ENCODE assay signal across 17 cellular contexts in genomic region chr6:12480379-12480778, GRCh38.
DNase-seq lines count a peak whose midpoint lies in the region; ATAC-seq, FAIRE-seq and TF ChIP-seq lines count a peak whose summit lies in the region.
"Had no signal": no experiment of that assay in that cellular context is flagged by ENCODE, and none has a peak within 500 bp of the region (broad histone marks: within the 10 kb centered on the region; RNA-seq: fewer than 3 reads in every experiment).

No MANE protein-coding gene starts in this region.

- TF ChIP-seq POLR2A in HepG2 (IDR thresholded peaks at IDR 0.05; ENCODE audit: insufficient read depth in 1 of 2, low read depth in 2 of 2, low read length in 2 of 2): no peak
- no peak for TF ChIP-seq POLR2A in right lobe of liver (IDR thresholded peaks at IDR 0.05)
- TF ChIP-seq POLR2A in K562 (conservative IDR thresholded peaks at IDR 0.05): no peak

- H3K9ac ChIP-seq in HepG2 (ENCODE audit: insufficient read depth, low read depth, low read length): no peak overlapping the region
- H3K9ac ChIP-seq in K562 (ENCODE audit: insufficient read depth in 1 of 2, low read depth in 2 of 2, low read length in 2 of 2): no peak overlapping the region

- CTCF ChIA-PET in HepG2 (lab: Yijun Ruan, JAX; ENCODE audit: low intra/inter-chr PET ratio, low total read pairs): no interaction called here
- CTCF ChIA-PET in PC-9 (lab: Charles Lee): no interaction called here
- CTCF ChIA-PET in K562 (lab: Yijun Ruan, JAX; ENCODE audit: low intra/inter-chr PET ratio): no interaction called here

- intact Hi-C loops in HepG2 (cut with micrococcal nuclease; ENCODE audit: unreplicated experiment): loop anchor here (5.0 kb wide), 1 partner anchor 188 kb away; the partner anchor contains the start of gene EDN1
- intact Hi-C loops in right lobe of liver (cut with DNase I): no loop called here
- intact Hi-C loops in PC-9 (cut with micrococcal nuclease; ENCODE audit: unreplicated experiment): loop anchor here (5.0 kb wide), 2 partner anchors 122 to 168 kb away; no protein-coding TSS in a partner anchor
- intact Hi-C loops in K562 (cut with micrococcal nuclease): no loop called here

- POLR2A ChIA-PET in HepG2 (lab: Yijun Ruan, JAX): no interaction called here
- POLR2A ChIA-PET in PC-9 (lab: Charles Lee; ENCODE audit: unreplicated experiment): interaction anchor here (0.7 kb wide), 1 partner anchor 166 kb away, joined by 4 read pairs; no protein-coding TSS in a partner anchor
- POLR2A ChIA-PET in K562 (lab: Yijun Ruan, JAX): no interaction called here

- H3F3A ChIP-seq in PC-9 (ENCODE audit: insufficient read depth, low read depth): peaks cover 20% of the 10 kb centered on the region

- no peaks in the 10 kb centered on the region for H4K20me1 ChIP-seq in HepG2 (ENCODE audit: insufficient read depth, low read length)
- no peaks in the 10 kb centered on the region for H4K20me1 ChIP-seq in PC-9 (ENCODE audit: insufficient read depth)
- no peaks in the 10 kb centered on the region for H4K20me1 ChIP-seq in K562 (replicated peaks; ENCODE audit: control insufficient read depth, insufficient read depth, low read length)

- H3K9me3 ChIP-seq in HepG2 (ENCODE audit: low read length) (no peaks in the 10 kb centered on the region), right lobe of liver (no peaks in the 10 kb centered on the region), PC-9 (ENCODE audit: insufficient read depth, low read depth) (peaks cover 18% of the 10 kb centered on the region; the same call in 1 of the 2 replicates), K562 (replicated peaks; ENCODE audit: control insufficient read depth, insufficient read depth, low read depth, low read length) (no peaks in the 10 kb centered on the region; the same call in 1 of the 2 replicates)
- H3K9me3 ChIP-seq: BE2C had no signal

- WGBS in HepG2 (ENCODE audit: low lambda C conversion rate): 11% methylated on average over 3 of the region's 3 CpGs
- WGBS in right lobe of liver (ENCODE audit: insufficient coverage, low coverage, low lambda C conversion rate, missing lambda C conversion rate): 66% methylated on average over 3 of the region's 3 CpGs
- 0% methylated on average over 3 of the region's 3 CpGs for WGBS in K562 (ENCODE audit: insufficient coverage, low coverage, missing lambda C conversion rate)

- BruUV-seq in HepG2 (replicated peaks; lab: Mats Ljungman, UMichigan) (no TSS peak), PC-9 (replicated peaks; lab: Mats Ljungman, UMichigan) (TSS peak; percentile 23), K562 (replicated peaks; lab: Mats Ljungman, UMichigan) (no TSS peak)

- in situ Hi-C loops in HepG2 (cut with HindIII; ENCODE audit: extremely low pct_ligation_motif_present, low pct_unique_long_range_greater_than_20kb): loop anchor here (5.0 kb wide), 1 partner anchor 178 kb away; no protein-coding TSS in a partner anchor
- in situ Hi-C loops in K562 (cut with MboI): no loop called here
- in situ Hi-C loops in GM13976 (cut with MboI; ENCODE audit: low sequenced_read_pairs, unreplicated experiment): no loop called here

- no peaks in the 10 kb centered on the region for H3K9me1 ChIP-seq in K562 (ENCODE audit: control insufficient read depth, insufficient read depth, low read length)

- no peak overlapping the region for H2AFZ ChIP-seq in HepG2 (ENCODE audit: low read length)
- no peak overlapping the region for H2AFZ ChIP-seq in PC-9
- no peak overlapping the region for H2AFZ ChIP-seq in K562 (ENCODE audit: low read depth, low read length)
- H2AFZ ChIP-seq: GM23338 had no signal

- H3K36me3 ChIP-seq in HepG2 (replicated peaks in 1 of 2; ENCODE audit: control insufficient read depth in 1 of 2, insufficient read depth in 2 of 2, low read length in 2 of 2): no peaks in the 10 kb centered on the region
- H3K36me3 ChIP-seq in right lobe of liver: no peaks in the 10 kb centered on the region
- H3K36me3 ChIP-seq in PC-9 (ENCODE audit: low read depth): no peaks in the 10 kb centered on the region
- H3K36me3 ChIP-seq in K562 (ENCODE audit: control insufficient read depth, insufficient read depth, low read length): no peaks in the 10 kb centered on the region
- H3K36me3 ChIP-seq: BE2C had no signal

- no peak for TF ChIP-seq EP300 in HepG2 (IDR thresholded peaks at IDR 0.05; ENCODE audit: low read depth in 2 of 2, low read length in 2 of 2)
- no peak for TF ChIP-seq EP300 in HepG2 (CRISPR knock-in tag; IDR thresholded peaks at IDR 0.05; ENCODE audit: borderline replicate concordance)
- no peak for TF ChIP-seq EP300 in K562 (IDR thresholded peaks at IDR 0.05; ENCODE audit: low read length)

- no peaks in the 10 kb centered on the region for H3K9me2 ChIP-seq in PC-9 (ENCODE audit: insufficient read depth)

- ATAC-seq in HepG2 (no peak), right lobe of liver (no peak), K562 (no peak)
- ATAC-seq: GM23338 had no signal

- DNase-seq in HepG2 (ENCODE audit: low spot score) (no peak), right lobe of liver (no peak), PC-9 (no peak), K562 (ENCODE audit: extremely low read depth in 1 of 4, low spot score in 3 of 4) (no peak), pons (ENCODE audit: low spot score) (no peak), middle frontal gyrus (ENCODE audit: extremely low spot score, low spot score) (no peak), AG08395 (ENCODE audit: low spot score) (no peak), GM13976 (ENCODE audit: low spot score) (no peak)
- DNase-seq: 8988T; ACHN; CD4-positive, alpha-beta memory T cell; DND-41; GF-D8; H7 had no signal

- H3K4me3 ChIP-seq in HepG2 (replicated peaks in 1 of 3; ENCODE audit: insufficient read depth in 1 of 3, low read depth in 2 of 3, low read length in 3 of 3) (no peak overlapping the region), right lobe of liver (no peak overlapping the region), PC-9 (no peak overlapping the region), K562 (no peak overlapping the region)
- H3K4me3 ChIP-seq: GM23338 had no signal

- no peaks in the 10 kb centered on the region for H3K27me3 ChIP-seq in HepG2 (ENCODE audit: control insufficient read depth in 1 of 2, insufficient read depth in 2 of 2, low read length in 2 of 2)
- H3K27me3 ChIP-seq in right lobe of liver: no peaks in the 10 kb centered on the region
- no peaks in the 10 kb centered on the region for H3K27me3 ChIP-seq in PC-9 (ENCODE audit: insufficient read depth, low read depth)
- no peaks in the 10 kb centered on the region for H3K27me3 ChIP-seq in K562 (ENCODE audit: control insufficient read depth in 2 of 2, insufficient read depth in 2 of 2, low read length in 2 of 2)
- H3K27me3 ChIP-seq: BE2C had no signal

- FAIRE-seq in HepG2 (lab: Jason Lieb, UNC) (no peak), K562 (lab: Jason Lieb, UNC) (no peak)

- no peak overlapping the region for H3K4me2 ChIP-seq in HepG2 (ENCODE audit: low read depth, low read length)
- no peak overlapping the region for H3K4me2 ChIP-seq in PC-9
- H3K4me2 ChIP-seq in K562 (ENCODE audit: insufficient read depth, low read length): no peak overlapping the region
- H3K4me2 ChIP-seq: GM23338 had no signal

- H3K4me1 ChIP-seq in HepG2 (ENCODE audit: insufficient read depth, low read length) (peaks cover 12% of the 10 kb centered on the region), right lobe of liver (no peaks in the 10 kb centered on the region), PC-9 (replicated peaks; ENCODE audit: insufficient read depth) (peaks cover 30% of the 10 kb centered on the region), K562 (replicated peaks in 1 of 2; ENCODE audit: control insufficient read depth in 2 of 2, insufficient read depth in 2 of 2, low read length in 2 of 2) (no peaks in the 10 kb centered on the region)

- H3K27ac ChIP-seq in HepG2 (ENCODE audit: extremely low read length, insufficient read depth, low read length) (no peak overlapping the region), right lobe of liver (no peak overlapping the region), PC-9 (no peak overlapping the region), K562 (ENCODE audit: extremely low read depth, low read depth, low read length) (no peak overlapping the region)
- H3K27ac ChIP-seq: C4-2B had no signal

- TF ChIP-seq CTCF in HepG2 (CRISPR knock-in tag; IDR thresholded peaks at IDR 0.05) (no peak), right lobe of liver (IDR thresholded peaks at IDR 0.05) (no peak), PC-9 (conservative IDR thresholded peaks at IDR 0.05) (no peak), K562 (IDR thresholded peaks at IDR 0.05 in 2 of 3, conservative IDR thresholded peaks at IDR 0.05 in 1 of 3; ENCODE audit: insufficient read depth in 2 of 3, low read depth in 1 of 3, low read length in 3 of 3) (no peak), GM13976 (IDR thresholded peaks at IDR 0.05; ENCODE audit: borderline replicate concordance, control extremely low read depth, extremely low read depth, insufficient read depth, missing control alignments) (no peak)

- H3K79me2 ChIP-seq in HepG2 (ENCODE audit: insufficient read depth, low read length) (no peaks in the 10 kb centered on the region), PC-9 (ENCODE audit: low read depth) (no peaks in the 10 kb centered on the region), K562 (ENCODE audit: control insufficient read depth, insufficient read depth, low read length) (no peaks in the 10 kb centered on the region)

- no peak for TF ChIP-seq RAD21 in HepG2 (CRISPR knock-in tag; IDR thresholded peaks at IDR 0.05)
- TF ChIP-seq RAD21 in K562 (CRISPR knock-in tag; conservative IDR thresholded peaks at IDR 0.05 in 1 of 2, IDR thresholded peaks at IDR 0.05 in 1 of 2): no peak

TF ChIP-seq in HepG2, 621 proteins besides CTCF, POLR2A, EP300 and RAD21:
- TF ChIP-seq HDAC6 (IDR thresholded peaks at IDR 0.05; ENCODE audit: low read depth, low read length): no peak
- TF ChIP-seq ZNF629 (CRISPR knock-in tag; conservative IDR thresholded peaks at IDR 0.05): peak; percentile 56; the same call in 1 of the 2 replicates

TF ChIP-seq in K562, 482 proteins besides CTCF, POLR2A, EP300 and RAD21:
- TF ChIP-seq RCOR1 (IDR thresholded peaks at IDR 0.05; ENCODE audit: borderline replicate concordance in 1 of 2, low read depth in 2 of 2, low read length in 2 of 2) (no peak), U2AF2 (optimal IDR thresholded peaks at IDR 0.05; ENCODE audit: low read depth, low read length) (no peak), RBM25 (IDR thresholded peaks at IDR 0.05; ENCODE audit: low read depth, low read length, severe bottlenecking) (peak; percentile 59), HDGF (IDR thresholded peaks at IDR 0.05) (no peak)
TF ChIP-seq in K562: peak in this region for 1.

Comparison
In these comparisons a context has a peak if more than half of its experiments do, and no peak if none do; other contexts are left out.
1. intact Hi-C loops: an anchor here in HepG2 (5.0 kb wide) and PC-9 (5.0 kb wide); none called in right lobe of liver and K562.